8 cellular contexts compared by ENCODE assay signal in genomic region chr13:46126552-46127171, GRCh38. TPM values are rescaled to one million over a fixed set of nuclear protein-coding genes. Genes with fewer than 3 reads are reported as not detected.
A peak's percentile ranks its signal among the peaks of the same experiment; 100 is the strongest.
DNase-seq lines count a peak whose midpoint lies in the region; ATAC-seq and TF ChIP-seq lines count a peak whose summit lies in the region.

No MANE protein-coding gene starts in this region.

- TF ChIP-seq CTCF in choroid plexus epithelial cell (conservative IDR thresholded peaks at IDR 0.05; ENCODE audit: low read depth, low read length) (peak; percentile 99), lower lobe of right lung (IDR thresholded peaks at IDR 0.05) (peak; percentile 80)

- H3K9me3 ChIP-seq in lower lobe of right lung = no peaks in the 10 kb centered on the region

- no peaks in the 10 kb centered on the region for H3K27me3 ChIP-seq in lower lobe of right lung (ENCODE audit: low read depth)

- peaks cover 14% of the 10 kb centered on the region for H3K4me1 ChIP-seq in lower lobe of right lung

- H3K4me3 ChIP-seq in choroid plexus epithelial cell (ENCODE audit: low read depth, low read length) (no peak overlapping the region), lower lobe of right lung (no peak overlapping the region)

- ATAC-seq in HG03060 (IDR thresholded peaks at IDR 0.05; ENCODE audit: low read depth, unreplicated experiment) = peak; percentile 47
- peak; percentile 92 for ATAC-seq in lower lobe of right lung

- DNase-seq in activated gamma-delta T cell treated with Interleukin-2 at 50 U/mL for 16 hours (peak; percentile 61), activated gamma-delta T cell (lab: John Stamatoyannopoulos, UW) (no peak), NCI-H345 treated with DMSO at 0.1 percent for 48 hours (lab: John Stamatoyannopoulos, UW; ENCODE audit: unreplicated experiment) (peak; percentile 24), choroid plexus epithelial cell (ENCODE audit: low read depth) (peak; percentile 90), lower lobe of right lung (peak; percentile 77)
- peak; percentile 48 to 54 for DNase-seq in activated CD4-positive, alpha-beta T cell treated with anti-CD3 and anti-CD28 coated beads for 24 hours (ENCODE audit: low read depth in 2 of 2)
- DNase-seq in stimulated activated CD8-positive, alpha-beta memory T cell treated with anti-CD3 and anti-CD28 coated beads, Interleukin-15, amount 100 ng/mL, for 48 hours (ENCODE audit: low read depth in 2 of 2) = peak; percentile 32 to 43

- intact Hi-C loops in lower lobe of right lung (cut with DNase I) = no loop called here

- H3K27ac ChIP-seq in lower lobe of right lung = no peak overlapping the region

- peaks cover 39% of the 10 kb centered on the region for H3K36me3 ChIP-seq in lower lobe of right lung

RNA-seq across cellular contexts. Expression of gene CPB2, which starts 21.8 kb away (rescaled TPM):
- total RNA-seq in lower lobe of right lung = 33.5 TPM

RNA-seq across cellular contexts. Expression of gene LCP1, which starts 55.3 kb away (rescaled TPM):
- total RNA-seq in lower lobe of right lung = 371 TPM
